ENCODE assay signal across 8 cellular contexts in the genomic region with DNA sequence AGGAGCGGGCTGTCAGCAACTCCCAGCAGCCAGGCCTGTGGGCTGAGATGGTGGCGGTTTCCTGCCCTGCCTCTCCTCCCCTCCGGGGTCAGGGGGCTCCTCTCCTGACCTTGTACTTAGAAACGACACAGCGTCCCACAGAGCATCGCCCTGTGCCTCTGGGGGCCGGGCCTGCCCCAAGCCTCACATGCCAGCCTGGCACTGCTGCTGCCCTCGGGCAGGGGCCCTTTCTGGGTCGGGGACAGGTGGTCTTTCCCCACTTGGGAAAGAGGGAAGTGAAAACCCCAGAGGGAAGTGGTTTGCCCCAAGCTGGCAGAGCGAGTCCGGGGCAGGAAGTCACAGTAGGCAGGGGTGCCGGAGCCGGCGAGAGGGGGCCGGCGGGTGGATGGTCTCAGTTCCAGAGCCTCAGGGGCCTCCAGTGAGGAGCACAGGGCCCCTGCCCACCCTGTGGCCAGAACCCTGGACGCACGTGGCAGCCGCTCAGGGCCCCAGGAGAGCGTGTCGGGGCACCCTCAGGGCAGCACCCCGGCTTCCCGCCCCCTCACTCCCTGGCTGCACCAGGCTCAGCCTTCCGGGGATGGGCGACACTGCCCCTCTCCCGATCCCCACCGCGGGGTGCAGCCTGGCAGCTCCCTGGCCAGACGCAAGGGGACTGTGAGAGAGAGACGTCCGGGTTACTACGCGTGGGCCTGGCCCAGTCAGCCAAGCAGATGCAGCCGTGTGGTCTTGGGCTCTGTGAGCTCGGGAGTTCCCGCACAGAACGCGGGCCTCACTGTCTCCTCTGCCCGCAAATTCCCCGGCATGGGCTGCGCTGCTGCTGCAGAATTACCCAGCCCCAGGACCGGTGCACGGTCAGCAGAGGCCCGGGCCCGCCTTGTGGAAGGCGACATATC.
DNase-seq lines count a peak whose midpoint lies in the region; ATAC-seq lines count a peak whose summit lies in the region.
"Not testable (repeated sequence)": the region's sequence is repeated elsewhere in the genome, so short reads cannot be mapped to it uniquely, and the experiment has no call there.

No MANE protein-coding gene starts in this region.

- not testable (repeated sequence) for H3K36me3 Mint-ChIP-seq in CD4-positive, CD25-positive, alpha-beta regulatory T cell; T-helper 17 cell (ENCODE audit: low read depth); activated T-helper 17 cell treated with anti-CD3 and anti-CD28 coated beads, Interleukin-2, amount 50 U/mL, for 72 hours (ENCODE audit: low read depth); naive B cell

- H3K9me3 ChIP-seq in CD4-positive, CD25-positive, alpha-beta regulatory T cell (ENCODE audit: control insufficient read depth in 2 of 2, low read length in 2 of 2); T-helper 17 cell (ENCODE audit: control insufficient read depth, low read length, poor library complexity, severe bottlenecking): not testable (repeated sequence)

- DNase-seq in CD4-positive, CD25-positive, alpha-beta regulatory T cell; T-helper 17 cell; Right ventricle myocardium superior; naive B cell; stimulated activated naive CD8-positive, alpha-beta T cell treated with anti-CD3 and anti-CD28 coated beads, Interleukin-15, Interleukin-2, amounts not matched to agents 100 U/mL and 50 U/mL, for 24 hours: not testable (repeated sequence)

- H3K9me3 Mint-ChIP-seq in CD4-positive, CD25-positive, alpha-beta regulatory T cell; activated T-helper 17 cell treated with anti-CD3 and anti-CD28 coated beads, Interleukin-2, amount 50 U/mL, for 72 hours; naive B cell: not testable (repeated sequence)

- H3K27me3 ChIP-seq in CD4-positive, CD25-positive, alpha-beta regulatory T cell (ENCODE audit: control insufficient read depth, insufficient read depth, low read length), result not testable (repeated sequence)

- not testable (repeated sequence) for H3K27ac ChIP-seq in CD4-positive, CD25-positive, alpha-beta regulatory T cell (ENCODE audit: insufficient read depth, low read length, poor library complexity, severe bottlenecking)

- peak; percentile 38 to 58 for ATAC-seq in CD4-positive, CD25-positive, alpha-beta regulatory T cell (ENCODE audit: low read depth in 2 of 2)
- ATAC-seq in GM19463 (IDR thresholded peaks at IDR 0.05; ENCODE audit: unreplicated experiment) (peak; percentile 50), HG02678 (IDR thresholded peaks at IDR 0.05; ENCODE audit: unreplicated experiment) (peak; percentile 41), T-helper 17 cell (peak; percentile 74), Right ventricle myocardium superior (ENCODE audit: poor library complexity) (peak; percentile 49), naive B cell (ENCODE audit: low read depth in 2 of 2) (peak; percentile 71 to 78)
- ATAC-seq in activated T-helper 17 cell treated with anti-CD3 and anti-CD28 coated beads, Interleukin-2, amount 50 U/mL, for 72 hours (replicated peaks), result peak; percentile 57
- peak; percentile 60 for ATAC-seq in stimulated activated naive CD8-positive, alpha-beta T cell treated with anti-CD3 and anti-CD28 coated beads, Interleukin-15, Interleukin-2, amounts not matched to agents 100 U/mL and 50 U/mL, for 24 hours

- not testable (repeated sequence) for H3K4me1 Mint-ChIP-seq in CD4-positive, CD25-positive, alpha-beta regulatory T cell; T-helper 17 cell; activated T-helper 17 cell treated with anti-CD3 and anti-CD28 coated beads, Interleukin-2, amount 50 U/mL, for 72 hours; naive B cell

- not testable (repeated sequence) for H3K27ac Mint-ChIP-seq in CD4-positive, CD25-positive, alpha-beta regulatory T cell; T-helper 17 cell; activated T-helper 17 cell treated with anti-CD3 and anti-CD28 coated beads, Interleukin-2, amount 50 U/mL, for 72 hours; naive B cell

- intact Hi-C loops in Right ventricle myocardium superior (cut with DNase I), result not testable (repeated sequence)

- H3K27me3 Mint-ChIP-seq in CD4-positive, CD25-positive, alpha-beta regulatory T cell; T-helper 17 cell; activated T-helper 17 cell treated with anti-CD3 and anti-CD28 coated beads, Interleukin-2, amount 50 U/mL, for 72 hours; naive B cell: not testable (repeated sequence)

- H3K36me3 ChIP-seq in CD4-positive, CD25-positive, alpha-beta regulatory T cell (ENCODE audit: control insufficient read depth, insufficient read depth, low read length), result not testable (repeated sequence)

- not testable (repeated sequence) for H3K4me3 Mint-ChIP-seq in CD4-positive, CD25-positive, alpha-beta regulatory T cell; T-helper 17 cell; activated T-helper 17 cell treated with anti-CD3 and anti-CD28 coated beads, Interleukin-2, amount 50 U/mL, for 72 hours; naive B cell

- not testable (repeated sequence) for H3K4me3 ChIP-seq in CD4-positive, CD25-positive, alpha-beta regulatory T cell (ENCODE audit: low read depth, low read length)

- H3K4me1 ChIP-seq in CD4-positive, CD25-positive, alpha-beta regulatory T cell (ENCODE audit: control insufficient read depth, insufficient read depth, low read length, poor library complexity, severe bottlenecking), result not testable (repeated sequence)
